ENCODE assay signal across 25 cellular contexts in the genomic region with DNA sequence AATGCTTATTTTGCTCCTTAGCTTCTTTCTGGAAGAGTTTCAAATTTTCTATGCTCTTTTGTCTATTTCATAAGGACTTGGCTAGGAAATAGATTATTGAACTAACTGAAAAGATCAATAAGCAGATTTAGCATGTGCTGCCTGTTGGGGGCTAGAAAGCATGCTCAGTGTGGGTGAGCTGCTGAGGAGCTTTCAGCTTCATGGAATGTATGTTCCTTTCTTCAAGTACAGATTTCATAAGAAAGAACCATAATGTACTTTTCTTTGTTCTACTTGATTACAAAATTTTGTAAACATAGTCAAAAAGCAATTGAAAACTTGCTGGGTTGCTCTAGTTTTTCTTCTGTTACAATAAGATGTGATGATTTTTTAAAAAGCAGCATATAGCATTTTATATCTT.
"Had no signal": no experiment of that assay in that cellular context is flagged by ENCODE, and none has a peak within 500 bp of the region (broad histone marks: within the 10 kb centered on the region; RNA-seq: fewer than 3 reads in every experiment).

No MANE protein-coding gene starts in this region.

- H3K27me3 ChIP-seq: left lung, pancreas, spleen, tibial nerve, uterus had no signal

- H3K27me3 Mint-ChIP-seq: naive thymus-derived CD8-positive, alpha-beta T cell; stimulated activated naive CD8-positive, alpha-beta T cell treated with anti-CD3 and anti-CD28 coated beads, Interleukin-15, amount 100 ng/mL, for 72 hours; type B pancreatic cell had no signal

- H3K9me3 ChIP-seq: left lung, lower lobe of right lung, pancreas, prostate gland, spleen, tibial nerve, uterus had no signal

- H3K9me3 Mint-ChIP-seq: naive thymus-derived CD8-positive, alpha-beta T cell; nephron; neural crest cell; stimulated activated effector memory CD8-positive, alpha-beta T cell treated with anti-CD3 and anti-CD28 coated beads, Interleukin-12 subunit alpha, Interleukin-12 subunit beta, amount 100 ng/mL, for 72 hours; stimulated activated naive CD8-positive, alpha-beta T cell treated with anti-CD3 and anti-CD28 coated beads, Interleukin-15, amount 100 ng/mL, for 72 hours; type B pancreatic cell had no signal

- DNase-seq: hippocampal formation; kidney; left colon; left lung; lower lobe of right lung; mammary epithelial cell; naive thymus-derived CD8-positive, alpha-beta T cell; nucleus accumbens; pancreas; retina; right cardiac atrium; small intestine; spleen; stimulated activated CD4-positive, alpha-beta T cell treated with anti-CD3 and anti-CD28 coated beads, Interleukin-4, amount 100 ng/mL, for 24 hours; stimulated activated naive CD4-positive, alpha-beta T cell treated with Interleukin-2 at 50 U/mL for 16 hours; stimulated activated naive CD8-positive, alpha-beta T cell treated with anti-CD3 and anti-CD28 coated beads, Interleukin-15, amount 100 ng/mL, for 72 hours; substantia nigra; uterus had no signal

- H3K4me3 ChIP-seq: left lung, lower lobe of right lung, pancreas, prostate gland, spleen, tibial nerve, uterus had no signal

- H3K27ac ChIP-seq: left lung, lower lobe of right lung, pancreas, prostate gland, spleen, tibial nerve, uterus had no signal

- H3K36me3 ChIP-seq: pancreas, prostate gland, uterus had no signal

- H3K4me1 ChIP-seq: lower lobe of right lung, prostate gland, uterus had no signal

- H3K4me3 Mint-ChIP-seq: naive thymus-derived CD8-positive, alpha-beta T cell; nephron; neural crest cell; stimulated activated effector memory CD8-positive, alpha-beta T cell treated with anti-CD3 and anti-CD28 coated beads, Interleukin-12 subunit alpha, Interleukin-12 subunit beta, amount 100 ng/mL, for 72 hours; stimulated activated naive CD8-positive, alpha-beta T cell treated with anti-CD3 and anti-CD28 coated beads, Interleukin-15, amount 100 ng/mL, for 72 hours; type B pancreatic cell had no signal

- ATAC-seq: left colon; left lung; lower lobe of right lung; naive thymus-derived CD8-positive, alpha-beta T cell; pancreas; right cardiac atrium; sciatic nerve; stimulated activated effector memory CD8-positive, alpha-beta T cell treated with anti-CD3 and anti-CD28 coated beads, Interleukin-12 subunit alpha, Interleukin-12 subunit beta, amount 100 ng/mL, for 72 hours; stimulated activated naive CD8-positive, alpha-beta T cell treated with anti-CD3 and anti-CD28 coated beads, Interleukin-15, amount 100 ng/mL, for 72 hours had no signal

- H3K27ac Mint-ChIP-seq: naive thymus-derived CD8-positive, alpha-beta T cell; nephron; stimulated activated effector memory CD8-positive, alpha-beta T cell treated with anti-CD3 and anti-CD28 coated beads, Interleukin-12 subunit alpha, Interleukin-12 subunit beta, amount 100 ng/mL, for 72 hours; stimulated activated naive CD8-positive, alpha-beta T cell treated with anti-CD3 and anti-CD28 coated beads, Interleukin-15, amount 100 ng/mL, for 72 hours; type B pancreatic cell had no signal
